ENCODE assay signal across 13 cellular contexts in the genomic region with DNA sequence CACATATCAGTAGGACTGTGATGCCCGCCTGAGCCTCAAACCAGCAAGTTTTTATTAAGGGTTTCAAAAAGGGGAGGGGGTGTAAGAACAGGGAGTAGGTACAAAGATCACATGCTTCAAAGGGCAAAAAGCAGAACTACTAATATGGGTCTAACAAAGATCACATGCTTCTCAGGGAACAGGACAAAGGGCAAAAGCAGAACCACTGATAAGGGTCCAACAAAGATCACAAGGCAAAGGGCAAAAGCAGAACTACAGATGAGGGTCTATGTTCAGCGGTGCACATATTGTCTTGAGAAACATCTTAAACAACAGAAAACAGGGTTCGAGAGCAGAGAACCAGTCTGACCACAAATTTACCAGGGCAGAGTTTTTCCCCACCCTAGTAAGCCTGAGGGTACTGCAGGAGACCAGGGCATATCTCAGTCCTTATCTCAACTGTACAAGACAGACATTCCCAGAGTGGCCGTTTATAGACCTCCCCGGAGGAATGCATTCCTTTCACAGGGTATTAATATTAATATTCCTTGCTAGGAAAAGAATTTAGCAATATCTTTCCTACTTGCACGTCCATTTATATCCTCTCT. TPM values are rescaled to one million over a fixed set of nuclear protein-coding genes. Genes with fewer than 3 reads are reported as not detected.
"Had no signal": no experiment of that assay in that cellular context is flagged by ENCODE, and none has a peak within 500 bp of the region (broad histone marks: within the 10 kb centered on the region; RNA-seq: fewer than 3 reads in every experiment).

No MANE protein-coding gene starts in this region.

RNA-seq across cellular contexts. Expression of gene CYP17A1, which starts 7.1 kb away (rescaled TPM):
- total RNA-seq: activated B cell treated with CpG ODN at 0.5 μM for 24 hours; activated CD4-positive, alpha-beta memory T cell treated with anti-CD3 and anti-CD28 coated beads for 36 hours; activated CD4-positive, alpha-beta memory T cell treated with anti-CD3 and anti-CD28 coated beads, Interleukin-2, amount 10 ng/mL, durations not matched to agents 7 days and 5 days; activated CD4-positive, alpha-beta T cell treated with anti-CD3 and anti-CD28 coated beads for 36 hours; activated CD4-positive, alpha-beta T cell treated with anti-CD3 and anti-CD28 coated beads, Interleukin-2, amount 10 ng/mL, durations not matched to agents 24 days and 14 days; activated CD4-positive, alpha-beta T cell treated with anti-CD3 and anti-CD28 coated beads, Interleukin-2, amount 10 ng/mL, durations not matched to agents 7 days and 5 days; activated CD8-positive, alpha-beta memory T cell treated with anti-CD3 and anti-CD28 coated beads for 36 hours; activated CD8-positive, alpha-beta memory T cell treated with anti-CD3 and anti-CD28 coated beads, Interleukin-2, amount 10 ng/mL, durations not matched to agents 7 days and 5 days; activated CD8-positive, alpha-beta T cell treated with anti-CD3 and anti-CD28 coated beads for 36 hours; activated CD8-positive, alpha-beta T cell treated with anti-CD3 and anti-CD28 coated beads, Interleukin-2, amount 10 ng/mL, durations not matched to agents 7 days and 5 days; T-helper 1 cell treated with Interleukin-12 subunit alpha and Interleukin-12 subunit beta and Interleukin-4 antibody, amounts not matched to agents 30 ng/mL and 1 ng/mL, for 36 hours; T-helper 17 cell; T-helper 2 cell treated with Interferon-gamma antibody and Interleukin-4, amounts not matched to agents 100 ng/mL and 5 ng/mL, for 36 hours had no signal

RNA-seq across cellular contexts. Expression of gene AS3MT, which starts 25.0 kb away (rescaled TPM):
- total RNA-seq: T-helper 1 cell treated with Interleukin-12 subunit alpha and Interleukin-12 subunit beta and Interleukin-4 antibody, amounts not matched to agents 30 ng/mL and 1 ng/mL, for 36 hours had no signal
